ENCODE assay signal across 1 cellular context in the genomic region with DNA sequence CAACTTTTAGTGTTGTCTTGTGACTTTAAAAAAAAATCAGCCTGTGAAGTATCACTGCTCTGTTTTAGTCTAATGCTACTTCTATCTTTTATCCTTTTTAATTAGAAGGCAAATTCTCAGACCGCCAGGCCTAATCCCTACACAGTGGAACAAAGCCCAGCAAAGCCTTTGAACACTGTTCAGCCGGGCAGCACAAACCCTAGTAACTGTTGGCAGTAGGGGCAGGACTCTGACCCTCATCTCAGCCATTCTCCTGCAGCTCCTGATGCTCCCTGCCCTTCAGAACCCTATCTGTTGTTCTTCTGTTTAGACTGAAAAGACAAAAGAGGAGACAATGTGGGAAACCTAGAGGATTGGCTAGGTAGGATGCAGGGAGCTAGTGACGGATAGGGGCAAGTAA.
TF ChIP-seq lines count a peak whose summit lies in the region.

No MANE protein-coding gene starts in this region.

TF ChIP-seq in WTC11, 78 proteins besides CTCF, POLR2A, EP300 and RAD21 (continued from another document):
- TF ChIP-seq ZNF532 (CRISPR knock-in tag; IDR thresholded peaks at IDR 0.05; ENCODE audit: borderline replicate concordance) (no peak), ZNF281 (CRISPR knock-in tag; IDR thresholded peaks at IDR 0.05) (no peak), SMAD4 (CRISPR knock-in tag; IDR thresholded peaks at IDR 0.05) (no peak), ESRRA (CRISPR knock-in tag; IDR thresholded peaks at IDR 0.05; ENCODE audit: borderline replicate concordance) (no peak), FOXP1 (CRISPR knock-in tag; IDR thresholded peaks at IDR 0.05; ENCODE audit: borderline replicate concordance) (no peak)
- TF ChIP-seq, protein P1, sequence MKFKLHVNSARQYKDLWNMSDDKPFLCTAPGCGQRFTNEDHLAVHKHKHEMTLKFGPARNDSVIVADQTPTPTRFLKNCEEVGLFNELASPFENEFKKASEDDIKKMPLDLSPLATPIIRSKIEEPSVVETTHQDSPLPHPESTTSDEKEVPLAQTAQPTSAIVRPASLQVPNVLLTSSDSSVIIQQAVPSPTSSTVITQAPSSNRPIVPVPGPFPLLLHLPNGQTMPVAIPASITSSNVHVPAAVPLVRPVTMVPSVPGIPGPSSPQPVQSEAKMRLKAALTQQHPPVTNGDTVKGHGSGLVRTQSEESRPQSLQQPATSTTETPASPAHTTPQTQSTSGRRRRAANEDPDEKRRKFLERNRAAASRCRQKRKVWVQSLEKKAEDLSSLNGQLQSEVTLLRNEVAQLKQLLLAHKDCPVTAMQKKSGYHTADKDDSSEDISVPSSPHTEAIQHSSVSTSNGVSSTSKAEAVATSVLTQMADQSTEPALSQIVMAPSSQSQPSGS (CRISPR knock-in tag; IDR thresholded peaks at IDR 0.05; ENCODE audit: borderline replicate concordance, low read depth) = no peak
- TF ChIP-seq, protein P2, sequence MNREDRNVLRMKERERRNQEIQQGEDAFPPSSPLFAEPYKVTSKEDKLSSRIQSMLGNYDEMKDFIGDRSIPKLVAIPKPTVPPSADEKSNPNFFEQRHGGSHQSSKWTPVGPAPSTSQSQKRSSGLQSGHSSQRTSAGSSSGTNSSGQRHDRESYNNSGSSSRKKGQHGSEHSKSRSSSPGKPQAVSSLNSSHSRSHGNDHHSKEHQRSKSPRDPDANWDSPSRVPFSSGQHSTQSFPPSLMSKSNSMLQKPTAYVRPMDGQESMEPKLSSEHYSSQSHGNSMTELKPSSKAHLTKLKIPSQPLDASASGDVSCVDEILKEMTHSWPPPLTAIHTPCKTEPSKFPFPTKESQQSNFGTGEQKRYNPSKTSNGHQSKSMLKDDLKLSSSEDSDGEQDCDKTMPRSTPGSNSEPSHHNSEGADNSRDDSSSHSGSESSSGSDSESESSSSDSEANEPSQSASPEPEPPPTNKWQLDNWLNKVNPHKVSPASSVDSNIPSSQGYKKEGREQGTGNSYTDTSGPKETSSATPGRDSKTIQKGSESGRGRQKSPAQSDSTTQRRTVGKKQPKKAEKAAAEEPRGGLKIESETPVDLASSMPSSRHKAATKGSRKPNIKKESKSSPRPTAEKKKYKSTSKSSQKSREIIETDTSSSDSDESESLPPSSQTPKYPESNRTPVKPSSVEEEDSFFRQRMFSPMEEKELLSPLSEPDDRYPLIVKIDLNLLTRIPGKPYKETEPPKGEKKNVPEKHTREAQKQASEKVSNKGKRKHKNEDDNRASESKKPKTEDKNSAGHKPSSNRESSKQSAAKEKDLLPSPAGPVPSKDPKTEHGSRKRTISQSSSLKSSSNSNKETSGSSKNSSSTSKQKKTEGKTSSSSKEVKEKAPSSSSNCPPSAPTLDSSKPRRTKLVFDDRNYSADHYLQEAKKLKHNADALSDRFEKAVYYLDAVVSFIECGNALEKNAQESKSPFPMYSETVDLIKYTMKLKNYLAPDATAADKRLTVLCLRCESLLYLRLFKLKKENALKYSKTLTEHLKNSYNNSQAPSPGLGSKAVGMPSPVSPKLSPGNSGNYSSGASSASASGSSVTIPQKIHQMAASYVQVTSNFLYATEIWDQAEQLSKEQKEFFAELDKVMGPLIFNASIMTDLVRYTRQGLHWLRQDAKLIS (CRISPR knock-in tag; IDR thresholded peaks at IDR 0.05; ENCODE audit: borderline replicate concordance) = no peak
- TF ChIP-seq, protein P3, sequence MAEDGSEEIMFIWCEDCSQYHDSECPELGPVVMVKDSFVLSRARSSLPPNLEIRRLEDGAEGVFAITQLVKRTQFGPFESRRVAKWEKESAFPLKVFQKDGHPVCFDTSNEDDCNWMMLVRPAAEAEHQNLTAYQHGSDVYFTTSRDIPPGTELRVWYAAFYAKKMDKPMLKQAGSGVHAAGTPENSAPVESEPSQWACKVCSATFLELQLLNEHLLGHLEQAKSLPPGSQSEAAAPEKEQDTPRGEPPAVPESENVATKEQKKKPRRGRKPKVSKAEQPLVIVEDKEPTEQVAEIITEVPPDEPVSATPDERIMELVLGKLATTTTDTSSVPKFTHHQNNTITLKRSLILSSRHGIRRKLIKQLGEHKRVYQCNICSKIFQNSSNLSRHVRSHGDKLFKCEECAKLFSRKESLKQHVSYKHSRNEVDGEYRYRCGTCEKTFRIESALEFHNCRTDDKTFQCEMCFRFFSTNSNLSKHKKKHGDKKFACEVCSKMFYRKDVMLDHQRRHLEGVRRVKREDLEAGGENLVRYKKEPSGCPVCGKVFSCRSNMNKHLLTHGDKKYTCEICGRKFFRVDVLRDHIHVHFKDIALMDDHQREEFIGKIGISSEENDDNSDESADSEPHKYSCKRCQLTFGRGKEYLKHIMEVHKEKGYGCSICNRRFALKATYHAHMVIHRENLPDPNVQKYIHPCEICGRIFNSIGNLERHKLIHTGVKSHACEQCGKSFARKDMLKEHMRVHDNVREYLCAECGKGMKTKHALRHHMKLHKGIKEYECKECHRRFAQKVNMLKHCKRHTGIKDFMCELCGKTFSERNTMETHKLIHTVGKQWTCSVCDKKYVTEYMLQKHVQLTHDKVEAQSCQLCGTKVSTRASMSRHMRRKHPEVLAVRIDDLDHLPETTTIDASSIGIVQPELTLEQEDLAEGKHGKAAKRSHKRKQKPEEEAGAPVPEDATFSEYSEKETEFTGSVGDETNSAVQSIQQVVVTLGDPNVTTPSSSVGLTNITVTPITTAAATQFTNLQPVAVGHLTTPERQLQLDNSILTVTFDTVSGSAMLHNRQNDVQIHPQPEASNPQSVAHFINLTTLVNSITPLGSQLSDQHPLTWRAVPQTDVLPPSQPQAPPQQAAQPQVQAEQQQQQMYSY (CRISPR knock-in tag; IDR thresholded peaks at IDR 0.05) = no peak
- TF ChIP-seq, protein P4, sequence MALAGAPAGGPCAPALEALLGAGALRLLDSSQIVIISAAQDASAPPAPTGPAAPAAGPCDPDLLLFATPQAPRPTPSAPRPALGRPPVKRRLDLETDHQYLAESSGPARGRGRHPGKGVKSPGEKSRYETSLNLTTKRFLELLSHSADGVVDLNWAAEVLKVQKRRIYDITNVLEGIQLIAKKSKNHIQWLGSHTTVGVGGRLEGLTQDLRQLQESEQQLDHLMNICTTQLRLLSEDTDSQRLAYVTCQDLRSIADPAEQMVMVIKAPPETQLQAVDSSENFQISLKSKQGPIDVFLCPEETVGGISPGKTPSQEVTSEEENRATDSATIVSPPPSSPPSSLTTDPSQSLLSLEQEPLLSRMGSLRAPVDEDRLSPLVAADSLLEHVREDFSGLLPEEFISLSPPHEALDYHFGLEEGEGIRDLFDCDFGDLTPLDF (CRISPR knock-in tag; IDR thresholded peaks at IDR 0.05) = no peak
